Comparison of ENCODE assay signal across 32 cellular contexts in the genomic region with DNA sequence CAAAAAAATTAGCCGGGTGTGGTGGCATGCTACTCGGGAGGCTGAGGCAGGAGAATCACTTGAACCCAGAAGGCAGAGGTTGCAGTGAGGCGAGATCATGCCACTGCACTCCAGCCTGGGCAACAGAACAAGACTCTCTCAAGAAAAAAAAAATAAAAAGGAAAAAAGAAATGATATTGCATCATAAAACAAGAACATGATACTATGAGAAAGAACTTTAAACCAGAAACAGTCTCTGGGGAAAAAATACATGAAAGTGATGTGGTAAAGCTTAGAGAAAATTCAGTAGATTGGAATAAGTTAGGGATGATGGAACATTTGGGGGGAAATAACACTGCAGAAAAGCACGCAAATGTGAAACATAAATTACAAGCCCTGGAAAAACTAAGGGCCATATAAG.
"Had no signal": no experiment of that assay in that cellular context is flagged by ENCODE, and none has a peak within 500 bp of the region (broad histone marks: within the 10 kb centered on the region; RNA-seq: fewer than 3 reads in every experiment).

No MANE protein-coding gene starts in this region.

- DNase-seq: activated B cell treated with CpG ODN at 0.5 μM for 24 hours; activated CD4-positive, alpha-beta T cell treated with anti-CD3 and anti-CD28 coated beads for 48 hours; activated CD4-positive, alpha-beta T cell treated with anti-CD3 and anti-CD28 coated beads, Interleukin-2, amount 50 U/mL, for 1 hour; activated CD4-positive, alpha-beta T cell treated with anti-CD3 and anti-CD28 coated beads, Interleukin-2, amount 50 U/mL, for 48 hours; activated CD8-positive, alpha-beta memory T cell treated with anti-CD3 and anti-CD28 coated beads for 24 hours; activated CD8-positive, alpha-beta T cell treated with anti-CD3 and anti-CD28 coated beads for 36 hours; activated effector memory CD4-positive, alpha-beta T cell treated with Interleukin-2 at 50 U/mL for 16 hours; activated gamma-delta T cell treated with Interleukin-2 at 50 U/mL for 16 hours; activated naive CD4-positive, alpha-beta T cell treated with anti-CD3 and anti-CD28 coated beads, Interleukin-2, amount 50 U/mL, for 16 hours; activated naive CD4-positive, alpha-beta T cell treated with Interleukin-2 at 50 U/mL for 16 hours; activated T-cell treated with anti-CD3 and anti-CD28 coated beads, Interleukin-2, amount 50 U/mL, for 4 hours; adrenal gland; amygdala; aorta; body of pancreas; caudate nucleus; cortex of kidney; dermis blood vessel endothelial cell; effector CD8-positive, alpha-beta T cell; esophagus squamous epithelium; foreskin melanocyte; heart right ventricle; T-cell; T1000; WERI-Rb-1 had no signal

- H3K27me3 ChIP-seq: adrenal gland, body of pancreas, gastroesophageal sphincter, heart right ventricle had no signal

- H3K27ac ChIP-seq: adrenal gland, body of pancreas, epithelial cell of prostate, esophagus squamous epithelium, gastroesophageal sphincter, heart right ventricle, WERI-Rb-1 had no signal

- H3K36me3 ChIP-seq: adrenal gland, esophagus squamous epithelium, gastroesophageal sphincter, heart right ventricle, WERI-Rb-1 had no signal

- H3K4me3 ChIP-seq: adrenal gland, body of pancreas, esophagus squamous epithelium, gastroesophageal sphincter, heart right ventricle had no signal

- H3K9me3 ChIP-seq: adrenal gland, body of pancreas, esophagus squamous epithelium, gastroesophageal sphincter, heart right ventricle had no signal

- H3K4me1 ChIP-seq: adrenal gland, esophagus squamous epithelium had no signal

- FAIRE-seq: colon, endometrium, endothelial cell of umbilical vein had no signal

- ATAC-seq: activated CD4-positive, CD25-positive, alpha-beta regulatory T cell treated with anti-CD3 and anti-CD28 coated beads, Interleukin-2, amount 50 U/mL, for 24 hours; activated CD8-positive, alpha-beta T cell treated with anti-CD3 and anti-CD28 coated beads for 36 hours; activated T-cell treated with anti-CD3 and anti-CD28 coated beads, Interleukin-2, amount 50 U/mL, for 4 hours; activated T-helper 17 cell treated with anti-CD3 and anti-CD28 coated beads, Interleukin-2, amount 50 U/mL, for 72 hours; body of pancreas; gastroesophageal sphincter; heart right ventricle; T-cell had no signal
